In genomic region chr4:147847947-147848590, GRCh38 we compare ENCODE assay signal across 31 cellular contexts.
DNase-seq lines count a peak whose midpoint lies in the region; ATAC-seq, FAIRE-seq and TF ChIP-seq lines count a peak whose summit lies in the region.
"Had no signal": no experiment of that assay in that cellular context is flagged by ENCODE, and none has a peak within 500 bp of the region (broad histone marks: within the 10 kb centered on the region; RNA-seq: fewer than 3 reads in every experiment).

No MANE protein-coding gene starts in this region.

- H3K36me3 ChIP-seq in Caco-2 (ENCODE audit: control insufficient read depth, insufficient read depth, low read length) (no peaks in the 10 kb centered on the region), astrocyte (ENCODE audit: insufficient read depth, low read length) (peaks cover 2% of the 10 kb centered on the region), right atrium auricular region (no peaks in the 10 kb centered on the region), skeletal muscle tissue (ENCODE audit: control insufficient read depth in 3 of 3, insufficient read depth in 3 of 3, low read length in 3 of 3) (peaks cover 0 to 2% (median 0%) of the 10 kb centered on the region in 3 donors)
- H3K36me3 ChIP-seq: neural progenitor cell, Peyer's patch had no signal

- no peaks in the 10 kb centered on the region for H3K79me2 ChIP-seq in astrocyte (ENCODE audit: insufficient read depth, low read length)

- H3K36me3 Mint-ChIP-seq in Caco-2 (ENCODE audit: insufficient read depth, unreplicated experiment), result peaks cover 19% of the 10 kb centered on the region
- H3K36me3 Mint-ChIP-seq in astrocyte (ENCODE audit: low read depth, unreplicated experiment), result peaks cover 21% of the 10 kb centered on the region
- H3K36me3 Mint-ChIP-seq in mesothelial cell of epicardium, result peaks cover 16% of the 10 kb centered on the region

- TSS peak; percentile 9 for BruUV-seq in Caco-2 (replicated peaks; lab: Mats Ljungman, UMichigan)

- peaks cover 5% of the 10 kb centered on the region for H4K20me1 ChIP-seq in astrocyte (ENCODE audit: insufficient read depth, low read length)

- H3K27ac ChIP-seq in astrocyte (ENCODE audit: low read depth, low read length), result no peak overlapping the region
- peak overlapping the region; percentile 41 to 50 for H3K27ac ChIP-seq in right atrium auricular region
- no peak overlapping the region for H3K27ac ChIP-seq in skeletal muscle tissue (ENCODE audit: low read depth, low read length)
- H3K27ac ChIP-seq: neural progenitor cell, Peyer's patch had no signal

- FAIRE-seq in astrocyte (lab: Jason Lieb, UNC), result no peak
- FAIRE-seq: bronchial epithelial cell, K562, TTC549 had no signal

- CTCF ChIA-PET in Caco-2 (lab: Charles Lee), result no interaction called here

- H2AFZ ChIP-seq in astrocyte (ENCODE audit: low read depth, low read length), result no peak overlapping the region
- H2AFZ ChIP-seq: neural progenitor cell had no signal

- H3K9me3 Mint-ChIP-seq in Caco-2 (ENCODE audit: unreplicated experiment), result no peaks in the 10 kb centered on the region
- H3K9me3 Mint-ChIP-seq in astrocyte (ENCODE audit: unreplicated experiment), result peaks cover 5% of the 10 kb centered on the region
- H3K9me3 Mint-ChIP-seq in mesothelial cell of epicardium, result no peaks in the 10 kb centered on the region
- H3K9me3 Mint-ChIP-seq: activated naive CD4-positive, alpha-beta T cell treated with anti-CD3 and anti-CD28 coated beads, Interleukin-2, amount 50 U/mL, for 24 hours; activated T-helper 17 cell treated with anti-CD3 and anti-CD28 coated beads, Interleukin-2, amount 50 U/mL, for 72 hours; CD8-positive, alpha-beta memory T cell; neural progenitor cell; stimulated activated naive CD8-positive, alpha-beta T cell treated with anti-CD3 and anti-CD28 coated beads, Interleukin-15, Interleukin-2, amounts not matched to agents 100 ng/mL and 50 ng/mL, for 24 hours; type B pancreatic cell had no signal

- no peaks in the 10 kb centered on the region for H3K9me3 ChIP-seq in Caco-2
- no peaks in the 10 kb centered on the region for H3K9me3 ChIP-seq in astrocyte (ENCODE audit: insufficient read depth, low read depth, low read length)
- H3K9me3 ChIP-seq in right atrium auricular region, result no peaks in the 10 kb centered on the region
- no peaks in the 10 kb centered on the region for H3K9me3 ChIP-seq in skeletal muscle tissue (ENCODE audit: control insufficient read depth in 3 of 3, low read length in 3 of 3)
- H3K9me3 ChIP-seq: BE2C, Peyer's patch had no signal

- no peak for DNase-seq in Caco-2
- DNase-seq in astrocyte (ENCODE audit: low read depth), result no peak
- DNase-seq in right atrium auricular region (ENCODE audit: low spot score), result no peak
- no peak for DNase-seq in mesothelial cell of epicardium (ENCODE audit: low spot score in 2 of 2, unreplicated experiment in 2 of 2)
- no peak for DNase-seq in NCI-H2029 treated with DMSO at 0.1 percent for 48 hours (lab: John Stamatoyannopoulos, UW)
- DNase-seq: activated CD4-positive, alpha-beta memory T cell treated with anti-CD3 and anti-CD28 coated beads for 36 hours; activated CD4-positive, CD25-positive, alpha-beta regulatory T cell treated with anti-CD3 and anti-CD28 coated beads, Interleukin-2, amount 50 U/mL, for 72 hours; activated CD8-positive, alpha-beta memory T cell treated with anti-CD3 and anti-CD28 coated beads, Interleukin-2, amount 50 U/mL, for 48 hours; BE2C; CD8-positive, alpha-beta memory T cell; H7; kidney glomerular epithelial cell; mammary epithelial cell; NCI-H1105; NCI-H2029; NCI-H2227 treated with DMSO at 0.1 percent for 48 hours; NCI-H69; Peyer's patch; posterior cingulate gyrus had no signal

- H3K27me3 Mint-ChIP-seq in Caco-2 (ENCODE audit: insufficient read depth, unreplicated experiment) (no peaks in the 10 kb centered on the region), astrocyte (ENCODE audit: low read depth, unreplicated experiment) (no peaks in the 10 kb centered on the region), mesothelial cell of epicardium (ENCODE audit: low read depth) (no peaks in the 10 kb centered on the region)
- H3K27me3 Mint-ChIP-seq: activated CD4-positive, alpha-beta memory T cell treated with anti-CD3 and anti-CD28 coated beads for 36 hours; activated naive CD4-positive, alpha-beta T cell treated with anti-CD3 and anti-CD28 coated beads, Interleukin-2, amount 50 U/mL, for 24 hours; activated T-helper 17 cell treated with anti-CD3 and anti-CD28 coated beads, Interleukin-2, amount 50 U/mL, for 72 hours; CD8-positive, alpha-beta memory T cell; type B pancreatic cell had no signal

- no peak overlapping the region for H3K4me2 ChIP-seq in astrocyte (ENCODE audit: low read length)
- H3K4me2 ChIP-seq: neural progenitor cell had no signal

- POLR2A ChIA-PET in Caco-2 (lab: Charles Lee), result no interaction called here

- no peak for ATAC-seq in GM18519 (IDR thresholded peaks at IDR 0.05; ENCODE audit: low FRiP score, unreplicated experiment)
- ATAC-seq in HG02840 (IDR thresholded peaks at IDR 0.05; ENCODE audit: low FRiP score, unreplicated experiment), result no peak
- ATAC-seq: activated T-helper 17 cell treated with anti-CD3 and anti-CD28 coated beads, Interleukin-2, amount 50 U/mL, for 72 hours; K562 had no signal

- H3K27ac Mint-ChIP-seq in Caco-2 (ENCODE audit: unreplicated experiment), result no peak overlapping the region
- H3K27ac Mint-ChIP-seq in astrocyte (ENCODE audit: unreplicated experiment), result peak overlapping the region; percentile 16
- H3K27ac Mint-ChIP-seq in mesothelial cell of epicardium, result no peak overlapping the region
- H3K27ac Mint-ChIP-seq: activated CD4-positive, alpha-beta memory T cell treated with anti-CD3 and anti-CD28 coated beads for 36 hours; activated naive CD4-positive, alpha-beta T cell treated with anti-CD3 and anti-CD28 coated beads, Interleukin-2, amount 50 U/mL, for 24 hours; activated T-helper 17 cell treated with anti-CD3 and anti-CD28 coated beads, Interleukin-2, amount 50 U/mL, for 72 hours; CD8-positive, alpha-beta memory T cell; neural progenitor cell; stimulated activated naive CD8-positive, alpha-beta T cell treated with anti-CD3 and anti-CD28 coated beads, Interleukin-15, Interleukin-2, amounts not matched to agents 100 ng/mL and 50 ng/mL, for 24 hours; type B pancreatic cell had no signal

- H3K4me3 Mint-ChIP-seq in Caco-2 (ENCODE audit: unreplicated experiment) (no peak overlapping the region), astrocyte (ENCODE audit: unreplicated experiment) (no peak overlapping the region), mesothelial cell of epicardium (no peak overlapping the region)
- H3K4me3 Mint-ChIP-seq: activated CD4-positive, alpha-beta memory T cell treated with anti-CD3 and anti-CD28 coated beads for 36 hours; activated naive CD4-positive, alpha-beta T cell treated with anti-CD3 and anti-CD28 coated beads, Interleukin-2, amount 50 U/mL, for 24 hours; activated T-helper 17 cell treated with anti-CD3 and anti-CD28 coated beads, Interleukin-2, amount 50 U/mL, for 72 hours; CD8-positive, alpha-beta memory T cell; neural progenitor cell; stimulated activated naive CD8-positive, alpha-beta T cell treated with anti-CD3 and anti-CD28 coated beads, Interleukin-15, Interleukin-2, amounts not matched to agents 100 ng/mL and 50 ng/mL, for 24 hours; type B pancreatic cell had no signal

- no peaks in the 10 kb centered on the region for H3K4me1 Mint-ChIP-seq in Caco-2 (ENCODE audit: low read depth, unreplicated experiment)
- peaks cover 5% of the 10 kb centered on the region for H3K4me1 Mint-ChIP-seq in astrocyte (ENCODE audit: low read depth, unreplicated experiment)
- peaks cover 13% of the 10 kb centered on the region for H3K4me1 Mint-ChIP-seq in mesothelial cell of epicardium
- H3K4me1 Mint-ChIP-seq: activated naive CD4-positive, alpha-beta T cell treated with anti-CD3 and anti-CD28 coated beads, Interleukin-2, amount 50 U/mL, for 24 hours; activated T-helper 17 cell treated with anti-CD3 and anti-CD28 coated beads, Interleukin-2, amount 50 U/mL, for 72 hours; CD8-positive, alpha-beta memory T cell had no signal

- H3K4me3 ChIP-seq in Caco-2 (ENCODE audit: low read depth, low read length) (no peak overlapping the region), astrocyte (ENCODE audit: insufficient read depth, low read depth, low read length) (no peak overlapping the region), right atrium auricular region (no peak overlapping the region), skeletal muscle tissue (ENCODE audit: low read length in 3 of 3) (peak overlapping the region in 2 of 3 donors; percentile 15 to 33)
- H3K4me3 ChIP-seq: coronary artery, K562, neural progenitor cell, Peyer's patch had no signal

- H3K27me3 ChIP-seq in Caco-2 (replicated peaks; ENCODE audit: control insufficient read depth, insufficient read depth, low read length), result no peaks in the 10 kb centered on the region
- H3K27me3 ChIP-seq in astrocyte (ENCODE audit: insufficient read depth, low read length), result no peaks in the 10 kb centered on the region
- no peaks in the 10 kb centered on the region for H3K27me3 ChIP-seq in right atrium auricular region
- H3K27me3 ChIP-seq in skeletal muscle tissue (ENCODE audit: control insufficient read depth in 3 of 3, insufficient read depth in 3 of 3, low read length in 3 of 3), result no peaks in the 10 kb centered on the region
- H3K27me3 ChIP-seq: BE2C, neural progenitor cell, Peyer's patch had no signal

- no peak for TF ChIP-seq CTCF in Caco-2 (IDR thresholded peaks at IDR 0.05; ENCODE audit: insufficient read depth in 1 of 2, low read depth in 1 of 2, low read length in 1 of 2, severe bottlenecking in 1 of 2, unreplicated experiment in 1 of 2)
- no peak for TF ChIP-seq CTCF in astrocyte (IDR thresholded peaks at IDR 0.05; ENCODE audit: insufficient read depth, low read depth, low read length)
- no peak for TF ChIP-seq CTCF in right atrium auricular region (IDR thresholded peaks at IDR 0.05)
- no peak for TF ChIP-seq CTCF in mesothelial cell of epicardium (IDR thresholded peaks at IDR 0.05; ENCODE audit: unreplicated experiment)

- intact Hi-C loops in Caco-2 (cut with micrococcal nuclease; ENCODE audit: unreplicated experiment), result no loop called here

- H3K4me1 ChIP-seq in Caco-2 (peaks cover 13% of the 10 kb centered on the region), astrocyte (ENCODE audit: insufficient read depth, low read length) (no peaks in the 10 kb centered on the region), right atrium auricular region (peaks cover 0 to 49% of the 10 kb centered on the region in 2 donors), skeletal muscle tissue (ENCODE audit: control insufficient read depth in 3 of 3, insufficient read depth in 3 of 3, low read length in 3 of 3) (peaks cover 4 to 33% (median 8%) of the 10 kb centered on the region in 3 donors)
- H3K4me1 ChIP-seq: BE2C, Peyer's patch had no signal

- H3K9ac ChIP-seq in astrocyte (ENCODE audit: low read length) (no peak overlapping the region), skeletal muscle tissue (ENCODE audit: low read depth in 1 of 3, low read length in 3 of 3) (peak overlapping the region in 1 of 3 donors; percentile 51)
- H3K9ac ChIP-seq: neural progenitor cell had no signal

Comparison
In these comparisons a context has a peak if more than half of its experiments do, and no peak if none do; other contexts are left out.
1. H3K4me3 ChIP-seq: peak in skeletal muscle tissue (2 of 3); none in Caco-2 (single experiment), astrocyte (single experiment) and right atrium auricular region (0 of 2).
2. H3K27ac ChIP-seq: peak in right atrium auricular region (2 of 2); none in astrocyte (single experiment) and skeletal muscle tissue (single experiment).